11 cellular contexts compared by ENCODE assay signal in the genomic region with DNA sequence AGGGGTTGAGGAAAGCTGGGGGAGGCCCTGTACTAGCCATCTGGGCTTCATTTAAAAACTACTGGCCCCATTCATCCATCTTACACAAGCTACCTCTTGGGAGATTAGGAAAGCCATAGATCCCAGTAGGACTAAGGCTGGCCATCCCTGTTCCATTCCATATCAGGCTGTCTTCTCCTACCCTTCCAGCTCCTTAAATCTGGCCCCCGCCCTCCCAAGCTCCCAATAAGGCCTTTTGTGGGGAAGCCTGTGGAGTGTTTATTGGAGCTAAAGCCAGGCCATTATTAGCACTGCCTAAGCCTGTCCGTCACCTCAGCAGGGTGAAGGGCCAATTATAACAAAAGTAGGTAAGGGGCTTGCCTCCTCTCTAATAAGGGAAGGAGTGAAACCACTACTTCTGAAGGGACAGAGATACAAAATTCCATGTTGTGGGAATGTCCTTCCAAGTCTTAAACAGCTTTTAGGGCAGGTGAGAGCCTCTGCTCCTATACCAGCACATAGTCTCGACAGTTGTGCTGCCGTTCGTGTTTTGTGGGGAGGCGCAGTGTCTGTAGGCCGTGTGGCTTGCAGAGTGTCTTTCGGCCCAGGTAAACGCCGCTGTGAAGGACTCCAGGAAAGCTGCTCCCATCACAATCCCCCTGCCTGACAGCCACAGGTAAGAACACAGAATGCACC. TPM values are rescaled to one million over a fixed set of nuclear protein-coding genes. Genes with fewer than 3 reads are reported as not detected.
DNase-seq lines count a peak whose midpoint lies in the region; ATAC-seq, FAIRE-seq and TF ChIP-seq lines count a peak whose summit lies in the region.
"Had no signal": no experiment of that assay in that cellular context is flagged by ENCODE, and none has a peak within 500 bp of the region (broad histone marks: within the 10 kb centered on the region; RNA-seq: fewer than 3 reads in every experiment).

No MANE protein-coding gene starts in this region.

- no peak overlapping the region for H3K9ac ChIP-seq in SK-N-MC (ENCODE audit: insufficient read length)

- no peak for TF ChIP-seq CTCF in esophagus squamous epithelium (IDR thresholded peaks at IDR 0.05)
- TF ChIP-seq CTCF in psoas muscle (IDR thresholded peaks at IDR 0.05) = no peak

- intact Hi-C loops in esophagus squamous epithelium (cut with DNase I) (no loop called here), psoas muscle (cut with DNase I) (loop anchor here in 1 of 2 donors (2.0 kb wide), 1 partner anchor 27 kb away; a partner anchor contains a TSS)

- FAIRE-seq in H54 (lab: Jason Lieb, UNC) = no peak
- FAIRE-seq: endometrium had no signal

- 68 to 69% methylated on average over 8 to 10 of the region's 10 CpGs for WGBS in esophagus squamous epithelium, 2 donors
- 67 to 69% (median 67%) methylated on average over 10 of the region's 10 CpGs for WGBS in psoas muscle, 3 donors

- peaks cover 24 to 48% (median 32%) of the 10 kb centered on the region in 3 donors for H3K4me1 ChIP-seq in esophagus squamous epithelium
- H3K4me1 ChIP-seq in psoas muscle = peaks cover 27% of the 10 kb centered on the region

- no peaks in the 10 kb centered on the region for H3K27me3 ChIP-seq in esophagus squamous epithelium
- no peaks in the 10 kb centered on the region for H3K27me3 ChIP-seq in psoas muscle (ENCODE audit: insufficient read depth in 3 of 3, low read length in 2 of 3)

- TF ChIP-seq POLR2A in esophagus squamous epithelium (IDR thresholded peaks at IDR 0.05) (no peak), H54 (IDR thresholded peaks at IDR 0.05; ENCODE audit: low read depth, low read length) (no peak)

- H3K4me3 ChIP-seq in SK-N-MC (no peak overlapping the region), esophagus squamous epithelium (peak overlapping the region in 3 of 4 donors; percentile 61 to 97 (median 76)), psoas muscle (peak overlapping the region; percentile 95)

- H3K27ac ChIP-seq in SK-N-MC (peak overlapping the region; percentile 28; the same call in 1 of the 2 replicates), esophagus squamous epithelium (peak overlapping the region; percentile 93 to 100 (median 99)), psoas muscle (peak overlapping the region; percentile 94)

- H3K36me3 ChIP-seq in SK-N-MC (ENCODE audit: insufficient read depth, low read length) (peaks cover 70% of the 10 kb centered on the region), esophagus squamous epithelium (peaks cover 46 to 76% (median 60%) of the 10 kb centered on the region in 3 donors), psoas muscle (ENCODE audit: insufficient read depth in 1 of 2, low read depth in 1 of 2) (peaks cover 21 to 74% of the 10 kb centered on the region in 2 donors)

- DNase-seq in EH (ENCODE audit: low read depth) (peak; percentile 15), SK-N-MC (ENCODE audit: low read depth, low spot score) (no peak), esophagus squamous epithelium (lab: John Stamatoyannopoulos, UW) (no peak), psoas muscle (no peak), NCI-H748 treated with DMSO at 0.1 percent for 48 hours (lab: John Stamatoyannopoulos, UW) (no peak), mucosa of gallbladder (ENCODE audit: low spot score) (no peak), H54 (ENCODE audit: insufficient read length, low spot score) (no peak)
- DNase-seq: activated CD8-positive, alpha-beta memory T cell treated with anti-CD3 and anti-CD28 coated beads for 24 hours; NCI-H526 had no signal

- no peak for ATAC-seq in psoas muscle
- no peak for ATAC-seq in HG02852 (IDR thresholded peaks at IDR 0.05; ENCODE audit: unreplicated experiment)

- H3K9me3 ChIP-seq in SK-N-MC (ENCODE audit: low read depth, low read length) (no peaks in the 10 kb centered on the region), esophagus squamous epithelium (no peaks in the 10 kb centered on the region), psoas muscle (no peaks in the 10 kb centered on the region)

RNA-seq across cellular contexts. Expression of a gene that starts 3.7 kb away (rescaled TPM):
- total RNA-seq in esophagus squamous epithelium (1,000 to 10,000 TPM; 1,011 to 2,279 (median 1,490) TPM), psoas muscle (100 to 1,000 TPM; 216 to 395 (median 291) TPM), mucosa of gallbladder (1,918 TPM)
- polyA plus RNA-seq in psoas muscle = 100 to 1,000 TPM; 384 to 711 (median 489) TPM

RNA-seq across cellular contexts. Expression of a gene that starts 9.4 kb away (rescaled TPM):
- total RNA-seq in esophagus squamous epithelium (10 to 100 TPM; 26.3 to 51.0 (median 37.8) TPM), psoas muscle (1,000 to 10,000 TPM in 1 of 4 donors, 100 to 1,000 TPM in 3; 113 to 2,222 (median 606) TPM), mucosa of gallbladder (53.7 TPM)
- polyA plus RNA-seq in psoas muscle = 100 to 1,000 TPM; 151 to 786 (median 413) TPM

RNA-seq across cellular contexts. Expression of a gene that starts 27.5 kb away (rescaled TPM):
- total RNA-seq in esophagus squamous epithelium = 10 to 100 TPM; 31.7 to 64.9 (median 46.1) TPM
- 10 to 100 TPM; 49.8 to 78.7 (median 69.7) TPM for total RNA-seq in psoas muscle
- polyA plus RNA-seq in psoas muscle = 10 to 100 TPM; 16.5 to 46.1 (median 26.5) TPM
- total RNA-seq in mucosa of gallbladder = 115 TPM

RNA-seq across cellular contexts. Expression of a gene that starts 33.7 kb away (rescaled TPM):
- total RNA-seq in esophagus squamous epithelium = 10 to 100 TPM; 42.6 to 70.8 (median 62.5) TPM
- total RNA-seq in psoas muscle = 10 to 100 TPM; 36.7 to 57.4 (median 44.4) TPM
- 10 to 100 TPM; 20.2 to 40.6 (median 21.0) TPM for polyA plus RNA-seq in psoas muscle
- 111 TPM for total RNA-seq in mucosa of gallbladder

RNA-seq across cellular contexts. Expression of a gene that starts 43.7 kb away (rescaled TPM):
- total RNA-seq in esophagus squamous epithelium = 1 to 10 TPM; 1.5 to 3.8 (median 2.3) TPM
- 10 to 100 TPM in 1 of 4 donors, 1 to 10 TPM in 3; 5.0 to 10.3 (median 6.6) TPM for total RNA-seq in psoas muscle
- 1 to 10 TPM; 3.5 to 7.8 (median 4.5) TPM for polyA plus RNA-seq in psoas muscle
- 5.4 TPM for total RNA-seq in mucosa of gallbladder

Comparison
In these comparisons a context has a peak if more than half of its experiments do, and no peak if none do; other contexts are left out.
1. H3K27ac ChIP-seq: peak in every context shown above with its lines; median percentile 99 in esophagus squamous epithelium; 94 in psoas muscle; 28 in SK-N-MC.